In genomic region chr9:3534614-3535404, GRCh38 we compare ENCODE assay signal across 18 cellular contexts. TPM values are rescaled to one million over a fixed set of nuclear protein-coding genes. Genes with fewer than 3 reads are reported as not detected.
DNase-seq lines count a peak whose midpoint lies in the region; ATAC-seq and TF ChIP-seq lines count a peak whose summit lies in the region.
"Had no signal": no experiment of that assay in that cellular context is flagged by ENCODE, and none has a peak within 500 bp of the region (broad histone marks: within the 10 kb centered on the region; RNA-seq: fewer than 3 reads in every experiment).

No MANE protein-coding gene starts in this region.

- DNase-seq in activated CD8-positive, alpha-beta T cell treated with anti-CD3 and anti-CD28 coated beads for 36 hours = peak; percentile 11
- no peak for DNase-seq in activated CD8-positive, alpha-beta T cell treated with anti-CD3 and anti-CD28 coated beads, Interleukin-2, amount 10 ng/mL, durations not matched to agents 7 days and 5 days
- DNase-seq in activated T-helper 2 cell treated with anti-CD3 and anti-CD28 coated beads, Interferon-gamma antibody, Interleukin-2, Interleukin-4, amounts not matched to agents 10 μg/mL and 5 μg/mL and 100 μg/mL, durations not matched to agents 14 hours and 24 hours and 36 hours (ENCODE audit: low spot score) = no peak
- DNase-seq in mucosa of descending colon (no peak), iPS-NIHi7 (ENCODE audit: extremely low spot score) (no peak), T-helper 1 cell (no peak)
- DNase-seq: Caco-2, DMS53, MV-4-11, NCI-H1417 treated with DMSO at 0.1 percent for 48 hours, NCI-H2029, NCI-H2171 treated with DMSO at 0.1 percent for 48 hours, NCI-H510A treated with DMSO at 0.1 percent for 48 hours had no signal

- no peaks in the 10 kb centered on the region for H3K4me1 ChIP-seq in mucosa of descending colon (ENCODE audit: low read depth)
- H3K4me1 ChIP-seq: Caco-2 had no signal

- H3K27me3 Mint-ChIP-seq in activated CD8-positive, alpha-beta T cell treated with anti-CD3 and anti-CD28 coated beads for 36 hours = no peaks in the 10 kb centered on the region
- H3K27me3 Mint-ChIP-seq in activated CD8-positive, alpha-beta T cell treated with anti-CD3 and anti-CD28 coated beads, Interleukin-2, amount 10 ng/mL, durations not matched to agents 7 days and 5 days (ENCODE audit: low read depth) = no peaks in the 10 kb centered on the region
- H3K27me3 Mint-ChIP-seq in activated T-helper 2 cell treated with anti-CD3 and anti-CD28 coated beads, Interferon-gamma antibody, Interleukin-2, Interleukin-4, amounts not matched to agents 10 μg/mL and 5 μg/mL and 100 μg/mL, durations not matched to agents 14 hours and 24 hours and 36 hours (ENCODE audit: low read depth) = no peaks in the 10 kb centered on the region
- H3K27me3 Mint-ChIP-seq: IgD-negative memory B cell had no signal

- no peak overlapping the region for H3K4me3 ChIP-seq in mucosa of descending colon
- H3K4me3 ChIP-seq: HAP-1 had no signal

- peak; percentile 80 for ATAC-seq in activated CD8-positive, alpha-beta T cell treated with anti-CD3 and anti-CD28 coated beads for 36 hours
- ATAC-seq in activated CD8-positive, alpha-beta T cell treated with anti-CD3 and anti-CD28 coated beads, Interleukin-2, amount 10 ng/mL, durations not matched to agents 7 days and 5 days = no peak
- ATAC-seq in HG03378 (IDR thresholded peaks at IDR 0.05; ENCODE audit: unreplicated experiment) = peak; percentile 45
- ATAC-seq in mucosa of descending colon = peak; percentile 69
- ATAC-seq in GM21381 (IDR thresholded peaks at IDR 0.05; ENCODE audit: unreplicated experiment) = no peak

- peak overlapping the region; percentile 8 for H3K4me3 Mint-ChIP-seq in activated CD8-positive, alpha-beta T cell treated with anti-CD3 and anti-CD28 coated beads for 36 hours
- H3K4me3 Mint-ChIP-seq in activated CD8-positive, alpha-beta T cell treated with anti-CD3 and anti-CD28 coated beads, Interleukin-2, amount 10 ng/mL, durations not matched to agents 7 days and 5 days = no peak overlapping the region
- H3K4me3 Mint-ChIP-seq in activated T-helper 2 cell treated with anti-CD3 and anti-CD28 coated beads, Interferon-gamma antibody, Interleukin-2, Interleukin-4, amounts not matched to agents 10 μg/mL and 5 μg/mL and 100 μg/mL, durations not matched to agents 14 hours and 24 hours and 36 hours (ENCODE audit: low read depth) = no peak overlapping the region
- H3K4me3 Mint-ChIP-seq: CD14-positive monocyte, IgD-negative memory B cell had no signal

- H3K9me3 Mint-ChIP-seq in activated CD8-positive, alpha-beta T cell treated with anti-CD3 and anti-CD28 coated beads for 36 hours = peaks cover 1% of the 10 kb centered on the region
- no peaks in the 10 kb centered on the region for H3K9me3 Mint-ChIP-seq in activated CD8-positive, alpha-beta T cell treated with anti-CD3 and anti-CD28 coated beads, Interleukin-2, amount 10 ng/mL, durations not matched to agents 7 days and 5 days (ENCODE audit: insufficient read depth)
- peaks cover 12% of the 10 kb centered on the region for H3K9me3 Mint-ChIP-seq in activated T-helper 2 cell treated with anti-CD3 and anti-CD28 coated beads, Interferon-gamma antibody, Interleukin-2, Interleukin-4, amounts not matched to agents 10 μg/mL and 5 μg/mL and 100 μg/mL, durations not matched to agents 14 hours and 24 hours and 36 hours
- H3K9me3 Mint-ChIP-seq: IgD-negative memory B cell had no signal

- peaks cover 40% of the 10 kb centered on the region for H3K4me1 Mint-ChIP-seq in activated CD8-positive, alpha-beta T cell treated with anti-CD3 and anti-CD28 coated beads for 36 hours (ENCODE audit: low read depth)
- H3K4me1 Mint-ChIP-seq in activated CD8-positive, alpha-beta T cell treated with anti-CD3 and anti-CD28 coated beads, Interleukin-2, amount 10 ng/mL, durations not matched to agents 7 days and 5 days (ENCODE audit: low read depth) = peaks cover 12% of the 10 kb centered on the region
- peaks cover 33% of the 10 kb centered on the region for H3K4me1 Mint-ChIP-seq in activated T-helper 2 cell treated with anti-CD3 and anti-CD28 coated beads, Interferon-gamma antibody, Interleukin-2, Interleukin-4, amounts not matched to agents 10 μg/mL and 5 μg/mL and 100 μg/mL, durations not matched to agents 14 hours and 24 hours and 36 hours (ENCODE audit: low read depth)

- H3K36me3 Mint-ChIP-seq in activated CD8-positive, alpha-beta T cell treated with anti-CD3 and anti-CD28 coated beads for 36 hours (ENCODE audit: low read depth) = peaks cover 18% of the 10 kb centered on the region
- peaks cover 42% of the 10 kb centered on the region for H3K36me3 Mint-ChIP-seq in activated CD8-positive, alpha-beta T cell treated with anti-CD3 and anti-CD28 coated beads, Interleukin-2, amount 10 ng/mL, durations not matched to agents 7 days and 5 days (ENCODE audit: low read depth)
- peaks cover 51% of the 10 kb centered on the region for H3K36me3 Mint-ChIP-seq in activated T-helper 2 cell treated with anti-CD3 and anti-CD28 coated beads, Interferon-gamma antibody, Interleukin-2, Interleukin-4, amounts not matched to agents 10 μg/mL and 5 μg/mL and 100 μg/mL, durations not matched to agents 14 hours and 24 hours and 36 hours (ENCODE audit: low read depth)

- no peak for TF ChIP-seq CTCF in activated CD8-positive, alpha-beta T cell treated with anti-CD3 and anti-CD28 coated beads for 36 hours (IDR thresholded peaks at IDR 0.05)
- TF ChIP-seq CTCF in mucosa of descending colon (IDR thresholded peaks at IDR 0.05) = no peak

- CTCF ChIA-PET in activated CD8-positive, alpha-beta T cell treated with anti-CD3 and anti-CD28 coated beads for 36 hours (lab: Charles Lee) = no interaction called here
- CTCF ChIA-PET in activated CD8-positive, alpha-beta T cell treated with anti-CD3 and anti-CD28 coated beads, Interleukin-2, amount 10 ng/mL, durations not matched to agents 7 days and 5 days (lab: Charles Lee) = no interaction called here

- H3K36me3 ChIP-seq in mucosa of descending colon (ENCODE audit: low read depth) = no peaks in the 10 kb centered on the region

- H3K9me3 ChIP-seq in mucosa of descending colon = no peaks in the 10 kb centered on the region
- H3K9me3 ChIP-seq: Caco-2, HAP-1 had no signal

- intact Hi-C loops in activated CD8-positive, alpha-beta T cell treated with anti-CD3 and anti-CD28 coated beads for 36 hours (cut with micrococcal nuclease) = no loop called here
- intact Hi-C loops in activated T-helper 2 cell treated with anti-CD3 and anti-CD28 coated beads, Interferon-gamma antibody, Interleukin-2, Interleukin-4, amounts not matched to agents 10 μg/mL and 5 μg/mL and 100 μg/mL, durations not matched to agents 14 hours and 24 hours and 36 hours (cut with micrococcal nuclease) = no loop called here
- intact Hi-C loops in mucosa of descending colon (cut with DNase I, micrococcal nuclease) = no loop called here

- POLR2A ChIA-PET in activated CD8-positive, alpha-beta T cell treated with anti-CD3 and anti-CD28 coated beads for 36 hours (lab: Charles Lee) = no interaction called here
- POLR2A ChIA-PET in activated CD8-positive, alpha-beta T cell treated with anti-CD3 and anti-CD28 coated beads, Interleukin-2, amount 10 ng/mL, durations not matched to agents 7 days and 5 days (lab: Charles Lee) = no interaction called here

- H3K27ac Mint-ChIP-seq in activated CD8-positive, alpha-beta T cell treated with anti-CD3 and anti-CD28 coated beads for 36 hours = peak overlapping the region; percentile 67
- H3K27ac Mint-ChIP-seq in activated CD8-positive, alpha-beta T cell treated with anti-CD3 and anti-CD28 coated beads, Interleukin-2, amount 10 ng/mL, durations not matched to agents 7 days and 5 days = no peak overlapping the region
- peak overlapping the region; percentile 45 for H3K27ac Mint-ChIP-seq in activated T-helper 2 cell treated with anti-CD3 and anti-CD28 coated beads, Interferon-gamma antibody, Interleukin-2, Interleukin-4, amounts not matched to agents 10 μg/mL and 5 μg/mL and 100 μg/mL, durations not matched to agents 14 hours and 24 hours and 36 hours

RNA-seq across cellular contexts. Expression of gene RFX3, which starts 9.0 kb away (rescaled TPM):
- 10 to 100 TPM; 10.3 to 12.3 TPM for total RNA-seq in activated CD8-positive, alpha-beta T cell treated with anti-CD3 and anti-CD28 coated beads for 36 hours
- total RNA-seq in activated CD8-positive, alpha-beta T cell treated with anti-CD3 and anti-CD28 coated beads, Interleukin-2, amount 10 ng/mL, durations not matched to agents 7 days and 5 days = 1 to 10 TPM; 6.8 to 9.0 TPM
- total RNA-seq in activated T-helper 2 cell treated with anti-CD3 and anti-CD28 coated beads, Interferon-gamma antibody, Interleukin-2, Interleukin-4, amounts not matched to agents 10 μg/mL and 5 μg/mL and 100 μg/mL, durations not matched to agents 14 hours and 24 hours and 36 hours = 11.3 and 11.9 TPM in 2 replicates
- 10 to 100 TPM; 12.0 to 13.3 (median 12.3) TPM for total RNA-seq in mucosa of descending colon

Comparison
In these comparisons a context has a peak if more than half of its experiments do, and no peak if none do; other contexts are left out.
1. ATAC-seq: peak in activated CD8-positive, alpha-beta T cell treated with anti-CD3 and anti-CD28 coated beads for 36 hours (single experiment), HG03378 (single experiment) and mucosa of descending colon (single experiment); none in activated CD8-positive, alpha-beta T cell treated with anti-CD3 and anti-CD28 coated beads, Interleukin-2, amount 10 ng/mL, durations not matched to agents 7 days and 5 days (single experiment) and GM21381 (single experiment).